ENCODE assay signal across 20 cellular contexts in the genomic region with DNA sequence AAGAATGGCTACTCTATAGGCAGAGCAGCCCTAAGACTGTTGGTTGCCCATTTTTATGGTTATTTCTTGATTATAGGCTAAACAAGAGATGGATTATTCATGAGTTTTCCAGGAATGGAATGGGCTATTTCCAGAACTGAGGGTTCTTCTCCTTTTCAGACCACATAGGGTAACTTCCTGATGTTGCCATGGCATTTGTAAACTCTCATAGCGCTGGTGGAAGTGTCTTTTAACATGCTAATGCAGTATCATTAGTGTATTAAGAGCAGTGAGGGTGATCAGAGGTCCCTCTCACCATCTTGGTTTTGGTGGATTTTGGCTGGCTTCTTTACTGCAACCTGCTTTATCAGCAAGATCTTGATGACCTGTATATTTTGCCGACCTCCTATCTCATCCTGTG.
"Had no signal": no experiment of that assay in that cellular context is flagged by ENCODE, and none has a peak within 500 bp of the region (broad histone marks: within the 10 kb centered on the region; RNA-seq: fewer than 3 reads in every experiment).

No MANE protein-coding gene starts in this region.

- H3K9me3 ChIP-seq: Peyer's patch, SJCRH30 had no signal

- H3K4me3 Mint-ChIP-seq: T-cell had no signal

- H3K27me3 Mint-ChIP-seq: T-cell had no signal

- DNase-seq: KBM-7; MV-4-11; NCI-H1092; NCI-H1105 treated with DMSO at 0.1 percent for 48 hours; NCI-H1417 treated with DMSO at 0.1 percent for 48 hours; NCI-H146; NCI-H1694 treated with DMSO at 0.1 percent for 48 hours; NCI-H1930; NCI-H2081; NCI-H2107; NCI-H2227 treated with DMSO at 0.1 percent for 48 hours; NCI-H524; NCI-H526 treated with DMSO at 0.1 percent for 48 hours; NCI-H748 treated with DMSO at 0.1 percent for 48 hours; NK-92 treated with Interleukin-12 subunit alpha and Interleukin-12 subunit beta, amount 100 ng/mL, for 24 hours; PC-9; Peyer's patch; SHP77 treated with DMSO at 0.1 percent for 48 hours; SJCRH30; T-cell had no signal

- H2AFZ ChIP-seq: PC-9 had no signal

- H3K4me2 ChIP-seq: PC-9 had no signal

- H3K4me1 ChIP-seq: Peyer's patch had no signal

- H3K36me3 ChIP-seq: Peyer's patch, SJCRH30 had no signal

- H3K27ac ChIP-seq: PC-9, Peyer's patch, SJCRH30 had no signal

- H3K27ac Mint-ChIP-seq: T-cell had no signal

- H3K4me3 ChIP-seq: PC-9, Peyer's patch, SJCRH30 had no signal

- H3K4me1 Mint-ChIP-seq: T-cell had no signal

- H3K27me3 ChIP-seq: Peyer's patch, SJCRH30 had no signal

- H3K36me3 Mint-ChIP-seq: T-cell had no signal
